25 cellular contexts compared by ENCODE assay signal in the genomic region with DNA sequence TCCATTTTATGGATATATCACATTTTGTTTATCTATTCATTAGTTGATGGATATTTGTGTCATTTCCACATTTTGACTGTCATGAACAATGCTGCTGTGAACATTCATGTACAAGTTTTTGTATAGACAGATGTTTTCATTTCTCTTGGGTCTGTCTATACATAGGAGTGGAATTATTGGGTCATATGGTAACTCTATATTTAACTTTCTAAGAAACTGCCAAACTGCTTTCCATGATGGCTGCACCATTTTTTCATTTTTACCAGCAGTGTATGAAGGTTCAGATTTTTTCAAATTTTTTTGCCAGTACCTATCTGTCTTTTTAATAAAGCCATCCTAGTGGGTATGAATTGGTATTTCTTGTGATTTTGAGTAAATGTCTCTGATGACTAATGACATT.
"Had no signal": no experiment of that assay in that cellular context is flagged by ENCODE, and none has a peak within 500 bp of the region (broad histone marks: within the 10 kb centered on the region; RNA-seq: fewer than 3 reads in every experiment).

No MANE protein-coding gene starts in this region.

- FAIRE-seq: colon, islet of Langerhans, TTC549 had no signal

- H3K4me1 Mint-ChIP-seq: endodermal cell, neural progenitor cell had no signal

- H3K36me3 Mint-ChIP-seq: WTC11 had no signal

- H3K9me3 Mint-ChIP-seq: endodermal cell; naive thymus-derived CD4-positive, alpha-beta T cell; neural progenitor cell; T-helper 2 cell treated with Interferon-gamma antibody and Interleukin-4, amounts not matched to agents 5 μg/mL and 100 μg/mL, for 36 hours; WTC11 had no signal

- H3K27me3 Mint-ChIP-seq: brain; naive thymus-derived CD4-positive, alpha-beta T cell; progenitor cell of endocrine pancreas had no signal

- H3K27ac Mint-ChIP-seq: brain; endodermal cell; naive thymus-derived CD4-positive, alpha-beta T cell; neural progenitor cell; progenitor cell of endocrine pancreas; T-helper 2 cell treated with Interferon-gamma antibody and Interleukin-4, amounts not matched to agents 5 μg/mL and 100 μg/mL, for 36 hours; WTC11 had no signal

- DNase-seq: activated CD4-positive, alpha-beta T cell treated with anti-CD3 and anti-CD28 coated beads, Interleukin-2, amount 50 U/mL, for 1 hour; activated gamma-delta T cell treated with Interleukin-2 at 50 U/mL for 16 hours; activated T-cell treated with anti-CD3 and anti-CD28 coated beads, Interleukin-2, amount 50 U/mL, for 1 hour; anterior cingulate cortex; central memory CD4-positive, alpha-beta T cell; dorsolateral prefrontal cortex; endodermal cell; foreskin keratinocyte; glutamatergic neuron; hippocampal formation; left cardiac atrium; mesendoderm; naive thymus-derived CD4-positive, alpha-beta T cell; stimulated activated CD4-positive, alpha-beta T cell treated with anti-CD3 and anti-CD28 coated beads, Interleukin-12 subunit alpha, Interleukin-12 subunit beta, amount 100 ng/mL, for 4 hours; stimulated activated CD4-positive, alpha-beta T cell treated with anti-CD3 and anti-CD28 coated beads, Interleukin-1b, Interleukin-23, amount 100 ng/mL, for 48 hours; stimulated activated CD8-positive, alpha-beta memory T cell treated with anti-CD3 and anti-CD28 coated beads, Interleukin-4, amount 100 ng/mL, for 48 hours; testis had no signal

- H3K4me3 Mint-ChIP-seq: brain; endodermal cell; naive thymus-derived CD4-positive, alpha-beta T cell; neural progenitor cell; T-helper 2 cell treated with Interferon-gamma antibody and Interleukin-4, amounts not matched to agents 5 μg/mL and 100 μg/mL, for 36 hours; WTC11 had no signal

- ATAC-seq: foreskin keratinocyte; left cardiac atrium; naive thymus-derived CD4-positive, alpha-beta T cell; WTC11 had no signal
